In the genomic region with DNA sequence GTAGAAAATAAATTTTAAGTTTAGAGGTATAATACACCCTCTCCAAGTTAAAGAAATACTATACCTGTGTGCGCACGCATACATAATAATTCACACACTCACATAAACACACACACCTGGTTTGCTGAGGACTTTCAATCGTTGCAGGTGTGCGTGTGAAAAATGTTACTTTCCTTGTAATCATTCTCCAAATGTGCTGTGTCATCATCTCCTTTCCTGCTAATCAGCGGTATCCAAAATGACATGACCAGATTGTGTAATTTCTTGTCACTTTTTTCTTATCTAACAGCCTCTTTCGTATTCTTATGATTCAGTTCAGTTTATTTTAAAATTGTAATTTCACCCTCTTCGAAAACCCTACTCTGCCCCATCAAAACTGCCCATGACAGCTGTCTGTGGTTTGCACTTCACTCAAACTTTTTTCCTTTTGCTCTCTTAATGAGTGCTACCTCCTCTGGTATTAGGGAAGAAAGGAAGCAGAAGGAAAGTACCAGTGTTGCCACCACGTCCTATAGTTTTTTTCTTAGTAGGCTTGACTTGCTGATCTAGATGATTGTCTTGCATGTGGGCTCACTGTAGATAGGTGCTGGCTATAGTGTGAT, we compare ENCODE assay signal across 21 cellular contexts.
"Had no signal": no experiment of that assay in that cellular context is flagged by ENCODE, and none has a peak within 500 bp of the region (broad histone marks: within the 10 kb centered on the region; RNA-seq: fewer than 3 reads in every experiment).

No MANE protein-coding gene starts in this region.

- H3K27me3 ChIP-seq: SJCRH30 had no signal

- H3K36me3 ChIP-seq: SJCRH30 had no signal

- H3K4me3 Mint-ChIP-seq: IgD-negative memory B cell, T-helper 17 cell had no signal

- H3K27ac ChIP-seq: RWPE1, SJCRH30 had no signal

- H3K9me3 ChIP-seq: SJCRH30 had no signal

- DNase-seq: KBM-7, NCI-H1048, NCI-H1105, NCI-H1417, NCI-H1436 treated with DMSO at 0.1 percent for 48 hours, NCI-H1694, NCI-H187 treated with DMSO at 0.1 percent for 48 hours, NCI-H2029 treated with DMSO at 0.1 percent for 48 hours, NCI-H2171 treated with DMSO at 0.1 percent for 48 hours, NCI-H524, NCI-H69, NCI-H774, PC-3, SHP77 treated with DMSO at 0.1 percent for 48 hours, SJCRH30, T-helper 1 cell, T-helper 17 cell had no signal

- H3K4me1 Mint-ChIP-seq: IgD-negative memory B cell, T-helper 17 cell had no signal

- H3K4me1 ChIP-seq: SJCRH30 had no signal

- H3K27me3 Mint-ChIP-seq: IgD-negative memory B cell, T-helper 17 cell had no signal

- H3K4me3 ChIP-seq: SJCRH30 had no signal

- ATAC-seq: Panc1, PC-3, SK-N-SH treated with all-trans-retinoic acid at 6 μM for 48 hours, T-helper 17 cell had no signal

- H3K27ac Mint-ChIP-seq: IgD-negative memory B cell, T-helper 17 cell had no signal
